10 cellular contexts compared by ENCODE assay signal in genomic region chr6:137824502-137824879, GRCh38. TPM values are rescaled to one million over a fixed set of nuclear protein-coding genes. Genes with fewer than 3 reads are reported as not detected.
DNase-seq lines count a peak whose midpoint lies in the region; ATAC-seq and TF ChIP-seq lines count a peak whose summit lies in the region.
"Had no signal": no experiment of that assay in that cellular context is flagged by ENCODE, and none has a peak within 500 bp of the region (broad histone marks: within the 10 kb centered on the region; RNA-seq: fewer than 3 reads in every experiment).

No MANE protein-coding gene starts in this region.

- H3K9me3 ChIP-seq in gastroesophageal sphincter (no peaks in the 10 kb centered on the region), smooth muscle cell (replicated peaks; ENCODE audit: low read depth) (no peaks in the 10 kb centered on the region)

- H3K4me1 Mint-ChIP-seq in T-helper 2 cell treated with Interferon-gamma antibody and Interleukin-4, amounts not matched to agents 5 μg/mL and 100 μg/mL, for 36 hours (ENCODE audit: low read depth): peaks cover 76% of the 10 kb centered on the region
- peaks cover 79% of the 10 kb centered on the region for H3K4me1 Mint-ChIP-seq in activated CD4-positive, alpha-beta memory T cell treated with anti-CD3 and anti-CD28 coated beads, Interleukin-2, amount 10 ng/mL, durations not matched to agents 7 days and 5 days

- TF ChIP-seq POLR2A in gastroesophageal sphincter (IDR thresholded peaks at IDR 0.05): no peak

- H3K9ac ChIP-seq in smooth muscle cell (ENCODE audit: low read depth): peak overlapping the region; percentile 84

- DNase-seq in T-helper 2 cell treated with Interferon-gamma antibody and Interleukin-4, amounts not matched to agents 5 μg/mL and 100 μg/mL, for 36 hours (ENCODE audit: low spot score): no peak
- no peak for DNase-seq in T-helper 2 cell
- DNase-seq in activated CD4-positive, alpha-beta memory T cell treated with anti-CD3 and anti-CD28 coated beads, Interleukin-2, amount 10 ng/mL, durations not matched to agents 7 days and 5 days: no peak
- no peak for DNase-seq in smooth muscle cell (lab: John Stamatoyannopoulos, UW; ENCODE audit: unreplicated experiment)
- no peak for DNase-seq in NCI-H748 treated with DMSO at 0.1 percent for 48 hours (lab: John Stamatoyannopoulos, UW)
- no peak for DNase-seq in GM03348 (ENCODE audit: low spot score)
- DNase-seq in NCI-H2196 treated with DMSO at 0.1 percent for 48 hours (lab: John Stamatoyannopoulos, UW; ENCODE audit: unreplicated experiment): no peak
- DNase-seq: MM.1S had no signal

- POLR2A ChIA-PET in activated CD4-positive, alpha-beta memory T cell treated with anti-CD3 and anti-CD28 coated beads, Interleukin-2, amount 10 ng/mL, durations not matched to agents 7 days and 5 days (lab: Charles Lee): interaction anchor here (0.6 to 2.6 kb wide), 8 partner anchors 9 to 109 kb away, joined by 3 to 17 read pairs (median 4); partner anchors contain the start of gene TNFAIP3

- no peak overlapping the region for H3K4me2 ChIP-seq in smooth muscle cell

- no peak overlapping the region for H2AFZ ChIP-seq in smooth muscle cell (ENCODE audit: low read depth)

- H3K36me3 Mint-ChIP-seq in T-helper 2 cell treated with Interferon-gamma antibody and Interleukin-4, amounts not matched to agents 5 μg/mL and 100 μg/mL, for 36 hours (ENCODE audit: low read depth): peaks cover 3% of the 10 kb centered on the region
- H3K36me3 Mint-ChIP-seq in activated CD4-positive, alpha-beta memory T cell treated with anti-CD3 and anti-CD28 coated beads, Interleukin-2, amount 10 ng/mL, durations not matched to agents 7 days and 5 days (ENCODE audit: low read depth): no peaks in the 10 kb centered on the region

- H4K20me1 ChIP-seq in smooth muscle cell (ENCODE audit: low read depth): no peaks in the 10 kb centered on the region

- H3K27ac ChIP-seq in gastroesophageal sphincter (peak overlapping the region; percentile 58 to 84 (median 79)), smooth muscle cell (ENCODE audit: low read depth) (peak overlapping the region; percentile 93)

- no peak for TF ChIP-seq CTCF in gastroesophageal sphincter (IDR thresholded peaks at IDR 0.05)
- TF ChIP-seq CTCF in smooth muscle cell (IDR thresholded peaks at IDR 0.05; ENCODE audit: borderline replicate concordance, insufficient read depth, poor library complexity, severe bottlenecking): no peak

- no peak for TF ChIP-seq EP300 in gastroesophageal sphincter (IDR thresholded peaks at IDR 0.05)

- CTCF ChIA-PET in activated CD4-positive, alpha-beta memory T cell treated with anti-CD3 and anti-CD28 coated beads, Interleukin-2, amount 10 ng/mL, durations not matched to agents 7 days and 5 days (lab: Charles Lee): interaction anchor here (0.6 to 1.7 kb wide), 7 partner anchors 12 to 1393 kb away, joined by 3 to 8 read pairs (median 4); partner anchors contain the start of gene TNFAIP3

- H3K9me3 Mint-ChIP-seq in T-helper 2 cell treated with Interferon-gamma antibody and Interleukin-4, amounts not matched to agents 5 μg/mL and 100 μg/mL, for 36 hours: no peaks in the 10 kb centered on the region
- no peaks in the 10 kb centered on the region for H3K9me3 Mint-ChIP-seq in activated CD4-positive, alpha-beta memory T cell treated with anti-CD3 and anti-CD28 coated beads, Interleukin-2, amount 10 ng/mL, durations not matched to agents 7 days and 5 days

- no peaks in the 10 kb centered on the region for H3K27me3 ChIP-seq in gastroesophageal sphincter
- no peaks in the 10 kb centered on the region for H3K27me3 ChIP-seq in smooth muscle cell (ENCODE audit: low read depth)

- 0 to 14% methylated on average over 2 of the region's 2 CpGs for WGBS in gastroesophageal sphincter (ENCODE audit: low coverage in 1 of 2), 2 donors
- WGBS in smooth muscle cell (ENCODE audit: low lambda C conversion rate): 52% methylated on average over 2 of the region's 2 CpGs

- H3K4me3 ChIP-seq in gastroesophageal sphincter (no peak overlapping the region), smooth muscle cell (no peak overlapping the region)

- H3K4me1 ChIP-seq in gastroesophageal sphincter (peaks cover 0 to 42% (median 5%) of the 10 kb centered on the region in 3 donors), smooth muscle cell (ENCODE audit: low read depth) (peaks cover 5% of the 10 kb centered on the region)

- H3K27me3 Mint-ChIP-seq in T-helper 2 cell treated with Interferon-gamma antibody and Interleukin-4, amounts not matched to agents 5 μg/mL and 100 μg/mL, for 36 hours (ENCODE audit: low read depth): no peaks in the 10 kb centered on the region
- H3K27me3 Mint-ChIP-seq in activated CD4-positive, alpha-beta memory T cell treated with anti-CD3 and anti-CD28 coated beads, Interleukin-2, amount 10 ng/mL, durations not matched to agents 7 days and 5 days: no peaks in the 10 kb centered on the region

- H3K79me2 ChIP-seq in smooth muscle cell (ENCODE audit: low read depth): no peaks in the 10 kb centered on the region

- peak overlapping the region; percentile 98 for H3K27ac Mint-ChIP-seq in T-helper 2 cell treated with Interferon-gamma antibody and Interleukin-4, amounts not matched to agents 5 μg/mL and 100 μg/mL, for 36 hours
- H3K27ac Mint-ChIP-seq in activated CD4-positive, alpha-beta memory T cell treated with anti-CD3 and anti-CD28 coated beads, Interleukin-2, amount 10 ng/mL, durations not matched to agents 7 days and 5 days: peak overlapping the region; percentile 92

- peak overlapping the region; percentile 79 for H3K4me3 Mint-ChIP-seq in T-helper 2 cell treated with Interferon-gamma antibody and Interleukin-4, amounts not matched to agents 5 μg/mL and 100 μg/mL, for 36 hours
- H3K4me3 Mint-ChIP-seq in activated CD4-positive, alpha-beta memory T cell treated with anti-CD3 and anti-CD28 coated beads, Interleukin-2, amount 10 ng/mL, durations not matched to agents 7 days and 5 days: peak overlapping the region; percentile 65

- H3K36me3 ChIP-seq in gastroesophageal sphincter (no peaks in the 10 kb centered on the region), smooth muscle cell (ENCODE audit: low read depth) (no peaks in the 10 kb centered on the region)

- H3F3A ChIP-seq in smooth muscle cell (ENCODE audit: low read depth): peaks cover 5% of the 10 kb centered on the region

- ATAC-seq in gastroesophageal sphincter: no peak
- ATAC-seq: left colon had no signal

RNA-seq across cellular contexts. Expression of gene TNFAIP3, which starts 42.6 kb away (rescaled TPM):
- 100 to 1,000 TPM; 143 to 144 TPM for total RNA-seq in activated CD4-positive, alpha-beta memory T cell treated with anti-CD3 and anti-CD28 coated beads, Interleukin-2, amount 10 ng/mL, durations not matched to agents 7 days and 5 days
- total RNA-seq in gastroesophageal sphincter: 10 to 100 TPM; 11.2 to 40.7 (median 18.3) TPM
- 33.8 and 40.3 TPM in 2 replicates for total RNA-seq in smooth muscle cell
- polyA plus RNA-seq in smooth muscle cell: 32.2 and 45.1 TPM in 2 replicates
